10 cellular contexts compared by ENCODE assay signal in the genomic region with DNA sequence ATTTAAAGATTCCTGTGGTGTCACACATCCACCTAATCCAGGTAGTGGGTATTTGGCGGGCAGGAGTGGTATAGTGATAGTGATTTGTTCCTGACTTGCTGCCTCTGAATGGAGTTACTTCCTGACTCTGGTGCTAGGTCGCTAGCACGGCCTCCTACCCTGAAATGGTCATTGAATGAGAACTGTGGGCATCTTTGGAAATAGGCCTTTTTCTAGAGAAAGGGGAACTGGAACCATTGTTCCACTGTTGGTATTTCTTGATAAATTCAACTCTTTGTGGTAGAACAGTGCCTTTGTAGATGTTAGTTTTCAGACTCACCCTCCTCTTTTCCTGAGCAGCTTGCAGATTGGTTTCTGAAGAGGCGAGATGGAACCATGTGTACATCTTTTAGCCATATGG. TPM values are rescaled to one million over a fixed set of nuclear protein-coding genes. Genes with fewer than 3 reads are reported as not detected.
DNase-seq lines count a peak whose midpoint lies in the region; ATAC-seq, FAIRE-seq and TF ChIP-seq lines count a peak whose summit lies in the region.
"Had no signal": no experiment of that assay in that cellular context is flagged by ENCODE, and none has a peak within 500 bp of the region (broad histone marks: within the 10 kb centered on the region; RNA-seq: fewer than 3 reads in every experiment).

No MANE protein-coding gene starts in this region.

- ATAC-seq in activated naive CD4-positive, alpha-beta T cell treated with anti-CD3 and anti-CD28 coated beads, Interleukin-2, amount 50 U/mL, for 72 hours = no peak
- ATAC-seq in WTC11 (no peak), GM18909 (IDR thresholded peaks at IDR 0.05; ENCODE audit: poor library complexity, unreplicated experiment) (no peak)

- POLR2A ChIA-PET in WTC11 (lab: Charles Lee) = no interaction called here

- no peaks in the 10 kb centered on the region for H3K27me3 Mint-ChIP-seq in activated naive CD4-positive, alpha-beta T cell treated with anti-CD3 and anti-CD28 coated beads for 36 hours (ENCODE audit: low read depth)
- H3K27me3 Mint-ChIP-seq in WTC11 (ENCODE audit: low read depth) = peaks cover 31% of the 10 kb centered on the region

- H3K27ac ChIP-seq in keratinocyte (ENCODE audit: control insufficient read depth, insufficient read depth, low read length) = no peak overlapping the region
- no peak overlapping the region for H3K27ac ChIP-seq in tibial artery
- no peak overlapping the region for H3K27ac ChIP-seq in SJCRH30
- H3K27ac ChIP-seq: cardiac muscle cell had no signal

- H3K4me1 Mint-ChIP-seq in activated naive CD4-positive, alpha-beta T cell treated with anti-CD3 and anti-CD28 coated beads for 36 hours (ENCODE audit: low read depth) = peaks cover 22% of the 10 kb centered on the region
- H3K4me1 Mint-ChIP-seq in WTC11 = peaks cover 42% of the 10 kb centered on the region

- no peak overlapping the region for H3K27ac Mint-ChIP-seq in activated naive CD4-positive, alpha-beta T cell treated with anti-CD3 and anti-CD28 coated beads for 36 hours
- peak overlapping the region in 1 of 2 donors; percentile 93 for H3K27ac Mint-ChIP-seq in activated naive CD4-positive, alpha-beta T cell treated with anti-CD3 and anti-CD28 coated beads, Interleukin-2, amount 50 U/mL, for 72 hours
- no peak overlapping the region for H3K27ac Mint-ChIP-seq in WTC11

- no peak overlapping the region for H2AFZ ChIP-seq in keratinocyte (ENCODE audit: control insufficient read depth, low read length)

- H3K9me3 Mint-ChIP-seq in activated naive CD4-positive, alpha-beta T cell treated with anti-CD3 and anti-CD28 coated beads for 36 hours = no peaks in the 10 kb centered on the region
- no peaks in the 10 kb centered on the region for H3K9me3 Mint-ChIP-seq in activated naive CD4-positive, alpha-beta T cell treated with anti-CD3 and anti-CD28 coated beads, Interleukin-2, amount 50 U/mL, for 72 hours
- H3K9me3 Mint-ChIP-seq in WTC11 = no peaks in the 10 kb centered on the region

- H3K79me2 ChIP-seq in keratinocyte (ENCODE audit: control insufficient read depth, insufficient read depth, low read length) = peaks cover 50% of the 10 kb centered on the region

- intact Hi-C loops in activated naive CD4-positive, alpha-beta T cell treated with anti-CD3 and anti-CD28 coated beads for 36 hours (cut with micrococcal nuclease) = loop anchor here (10.0 kb wide), 2 partner anchors 879 to 1121 kb away; a partner anchor contains a TSS
- intact Hi-C loops in tibial artery (cut with DNase I; ENCODE audit: low total_unique reads) = loop anchor here (10.0 kb wide), 1 partner anchor 271 kb away; a partner anchor contains a TSS

- TF ChIP-seq CTCF in WTC11 (IDR thresholded peaks at IDR 0.05) (no peak), keratinocyte (optimal IDR thresholded peaks at IDR 0.05 in 1 of 3, IDR thresholded peaks at IDR 0.05 in 1 of 3, conservative IDR thresholded peaks at IDR 0.05 in 1 of 3; ENCODE audit: extremely low read depth in 1 of 3, insufficient read depth in 2 of 3, low read length in 3 of 3) (no peak), tibial artery (IDR thresholded peaks at IDR 0.05) (no peak)

- no peaks in the 10 kb centered on the region for H3K27me3 ChIP-seq in keratinocyte (ENCODE audit: control insufficient read depth, extremely low read depth, insufficient read depth, low read length)
- no peaks in the 10 kb centered on the region for H3K27me3 ChIP-seq in tibial artery
- no peaks in the 10 kb centered on the region for H3K27me3 ChIP-seq in SJCRH30
- H3K27me3 ChIP-seq: cardiac muscle cell had no signal

- H3K4me1 ChIP-seq in keratinocyte (ENCODE audit: control insufficient read depth, extremely low read depth, insufficient read depth, low read length) (peaks cover 37% of the 10 kb centered on the region), tibial artery (peaks cover 0 to 31% (median 17%) of the 10 kb centered on the region in 4 donors), SJCRH30 (no peaks in the 10 kb centered on the region)

- peaks cover 4 to 6% of the 10 kb centered on the region in 2 experiments for H3K36me3 ChIP-seq in keratinocyte (ENCODE audit: control insufficient read depth in 2 of 2, extremely low read depth in 1 of 2, insufficient read depth in 2 of 2, low read length in 2 of 2)
- no peaks in the 10 kb centered on the region for H3K36me3 ChIP-seq in tibial artery
- H3K36me3 ChIP-seq in SJCRH30 = no peaks in the 10 kb centered on the region
- H3K36me3 ChIP-seq: cardiac muscle cell had no signal

- dilution Hi-C loops in keratinocyte (cut with MboI; ENCODE audit: extremely low pct_ligation_motif_present, low sequenced_read_pairs) = no loop called here

- H4K20me1 ChIP-seq in keratinocyte (ENCODE audit: control insufficient read depth, extremely low read depth, insufficient read depth, low read length) = peaks cover 3% of the 10 kb centered on the region

- no peak for DNase-seq in activated naive CD4-positive, alpha-beta T cell treated with anti-CD3 and anti-CD28 coated beads for 36 hours
- DNase-seq in activated naive CD4-positive, alpha-beta T cell treated with anti-CD3 and anti-CD28 coated beads, Interleukin-2, amount 50 U/mL, for 72 hours (ENCODE audit: low spot score in 2 of 2) = no peak
- DNase-seq in WTC11 (ENCODE audit: low spot score) = no peak
- DNase-seq in keratinocyte (ENCODE audit: low read depth, low spot score) = no peak
- no peak for DNase-seq in tibial artery
- DNase-seq in SJCRH30 = no peak
- DNase-seq in H4 (ENCODE audit: low spot score) = no peak
- DNase-seq: DMS79 had no signal

- CTCF ChIA-PET in activated naive CD4-positive, alpha-beta T cell treated with anti-CD3 and anti-CD28 coated beads for 36 hours (lab: Charles Lee) = interaction anchor here (1.5 kb wide), 1 partner anchor 23 kb away, joined by 7 read pairs; no protein-coding TSS in a partner anchor
- CTCF ChIA-PET in WTC11 (lab: Charles Lee) = interaction anchor here (4.9 kb wide), 1 partner anchor 11 kb away, joined by 69 read pairs; no protein-coding TSS in a partner anchor

- H3K9me3 ChIP-seq in keratinocyte (ENCODE audit: control insufficient read depth, low read depth, low read length) (no peaks in the 10 kb centered on the region), tibial artery (no peaks in the 10 kb centered on the region), SJCRH30 (replicated peaks) (no peaks in the 10 kb centered on the region)

- H3K9ac ChIP-seq in keratinocyte (ENCODE audit: control insufficient read depth, extremely low read depth, insufficient read depth, low read length) = no peak overlapping the region

- peaks cover 7% of the 10 kb centered on the region for H3K9me1 ChIP-seq in keratinocyte (ENCODE audit: control insufficient read depth, extremely low read depth, insufficient read depth, low read length)

- H3K4me2 ChIP-seq in keratinocyte (ENCODE audit: control insufficient read depth, extremely low read depth, insufficient read depth, low read depth, low read length) = peak overlapping the region; percentile 88

- peak overlapping the region in 2 of 3 experiments; percentile 79 to 88 for H3K4me3 ChIP-seq in keratinocyte (ENCODE audit: control insufficient read depth in 2 of 3, extremely low read depth in 1 of 3, insufficient read depth in 2 of 3, low read depth in 1 of 3, low read length in 3 of 3)
- H3K4me3 ChIP-seq in tibial artery = peak overlapping the region; percentile 81 to 95
- no peak overlapping the region for H3K4me3 ChIP-seq in SJCRH30

- H3K4me3 Mint-ChIP-seq in activated naive CD4-positive, alpha-beta T cell treated with anti-CD3 and anti-CD28 coated beads for 36 hours = peak overlapping the region; percentile 34
- peak overlapping the region; percentile 90 for H3K4me3 Mint-ChIP-seq in WTC11

- no peak for FAIRE-seq in keratinocyte (lab: Jason Lieb, UNC)

- no peaks in the 10 kb centered on the region for H3K36me3 Mint-ChIP-seq in activated naive CD4-positive, alpha-beta T cell treated with anti-CD3 and anti-CD28 coated beads for 36 hours (ENCODE audit: low read depth)
- H3K36me3 Mint-ChIP-seq in activated naive CD4-positive, alpha-beta T cell treated with anti-CD3 and anti-CD28 coated beads, Interleukin-2, amount 50 U/mL, for 72 hours = peaks cover 8 to 16% of the 10 kb centered on the region in 2 donors
- no peaks in the 10 kb centered on the region for H3K36me3 Mint-ChIP-seq in WTC11

TF ChIP-seq in WTC11, 78 proteins besides CTCF, POLR2A, EP300 and RAD21 (continues in another document):
- TF ChIP-seq, protein P1, sequence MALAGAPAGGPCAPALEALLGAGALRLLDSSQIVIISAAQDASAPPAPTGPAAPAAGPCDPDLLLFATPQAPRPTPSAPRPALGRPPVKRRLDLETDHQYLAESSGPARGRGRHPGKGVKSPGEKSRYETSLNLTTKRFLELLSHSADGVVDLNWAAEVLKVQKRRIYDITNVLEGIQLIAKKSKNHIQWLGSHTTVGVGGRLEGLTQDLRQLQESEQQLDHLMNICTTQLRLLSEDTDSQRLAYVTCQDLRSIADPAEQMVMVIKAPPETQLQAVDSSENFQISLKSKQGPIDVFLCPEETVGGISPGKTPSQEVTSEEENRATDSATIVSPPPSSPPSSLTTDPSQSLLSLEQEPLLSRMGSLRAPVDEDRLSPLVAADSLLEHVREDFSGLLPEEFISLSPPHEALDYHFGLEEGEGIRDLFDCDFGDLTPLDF (CRISPR knock-in tag; IDR thresholded peaks at IDR 0.05) = no peak
- TF ChIP-seq SMAD3 (CRISPR knock-in tag; IDR thresholded peaks at IDR 0.05; ENCODE audit: borderline replicate concordance) = no peak
- TF ChIP-seq ZNF671 (CRISPR knock-in tag; IDR thresholded peaks at IDR 0.05) = no peak
- TF ChIP-seq, protein P2, sequence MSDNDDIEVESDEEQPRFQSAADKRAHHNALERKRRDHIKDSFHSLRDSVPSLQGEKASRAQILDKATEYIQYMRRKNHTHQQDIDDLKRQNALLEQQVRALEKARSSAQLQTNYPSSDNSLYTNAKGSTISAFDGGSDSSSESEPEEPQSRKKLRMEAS (CRISPR knock-in tag; IDR thresholded peaks at IDR 0.05) = no peak
- no peak for TF ChIP-seq NR1H2 (CRISPR knock-in tag; IDR thresholded peaks at IDR 0.05)
- no peak for TF ChIP-seq TEAD1 (CRISPR knock-in tag; IDR thresholded peaks at IDR 0.05)

RNA-seq across cellular contexts. Expression of a gene that starts 1.5 kb away (rescaled TPM):
- total RNA-seq in activated naive CD4-positive, alpha-beta T cell treated with anti-CD3 and anti-CD28 coated beads for 36 hours = 10 to 100 TPM; 27.6 to 31.9 TPM
- 10 to 100 TPM; 42.1 to 42.3 TPM for total RNA-seq in activated naive CD4-positive, alpha-beta T cell treated with anti-CD3 and anti-CD28 coated beads, Interleukin-2, amount 50 U/mL, for 72 hours
- 135 to 147 TPM (median 136 TPM) in 3 replicates for total RNA-seq in WTC11 (2021)
- 57.6 to 87.5 TPM (median 59.0 TPM) in 3 replicates for polyA plus RNA-seq in keratinocyte
- 20.2 TPM for polyA plus RNA-seq in keratinocyte (2011; ENCODE audit: low read depth)
- polyA plus RNA-seq in keratinocyte (2011; cell fraction: cytosol; rRNA removed) = 21.1 and 28.7 TPM in 2 replicates
- 196 and 205 TPM in 2 replicates for polyA plus RNA-seq in keratinocyte (2011; cell fraction: nucleus; rRNA removed)
- 80.6 and 92.1 TPM in 2 replicates for polyA plus RNA-seq in keratinocyte (2012; ENCODE audit: low replicate concordance)
- polyA minus RNA-seq in keratinocyte = 60.9 to 96.0 TPM (median 64.2 TPM) in 3 replicates
- polyA minus RNA-seq in keratinocyte (2011; cell fraction: cytosol; rRNA and poly(A)+ RNA removed) = 70.4 TPM
- polyA minus RNA-seq in keratinocyte (2011; cell fraction: nucleus; rRNA and poly(A)+ RNA removed) = 124 and 168 TPM in 2 replicates
- total RNA-seq in SJCRH30 (2014; rRNA removed; shearing (Covaris generic)) = 9.8 and 11.6 TPM in 2 replicates
- 83.8 and 92.7 TPM in 2 replicates for total RNA-seq in H4 (2014; rRNA removed; shearing (Covaris generic))
